In the genomic region with DNA sequence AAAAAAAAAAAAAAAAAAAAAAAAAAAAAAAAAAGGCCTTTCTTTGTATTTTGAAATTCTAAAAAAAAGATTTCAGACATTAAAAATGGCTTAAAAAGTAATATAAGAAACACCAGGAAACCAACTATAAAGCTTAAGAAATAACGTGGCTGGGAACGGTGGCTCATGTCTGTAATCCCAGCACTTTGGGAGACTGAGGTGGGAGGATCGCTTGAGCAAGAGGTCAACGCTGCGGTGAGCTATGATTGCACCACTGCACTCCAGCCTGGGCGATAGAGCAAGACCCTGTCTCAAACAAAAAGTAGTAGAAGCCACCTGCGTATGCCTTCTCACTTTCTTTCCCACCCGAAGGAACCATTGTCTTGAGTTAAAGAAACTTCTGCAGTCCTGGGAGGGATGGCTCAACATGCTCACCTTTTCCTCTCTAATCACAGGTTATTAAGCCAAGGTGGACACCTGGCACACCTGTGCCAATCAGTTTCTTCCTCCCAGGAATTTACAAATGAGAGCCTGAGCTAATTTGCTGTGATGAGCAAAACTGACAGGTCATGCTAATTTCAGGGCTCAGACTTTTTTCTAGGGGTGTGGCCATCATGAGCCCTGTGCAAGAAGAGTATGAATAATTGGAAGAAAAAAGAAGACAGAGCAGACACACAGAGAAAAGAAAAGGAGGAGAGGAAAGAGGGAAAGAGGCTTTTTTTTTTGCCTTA, we compare ENCODE assay signal across 27 cellular contexts.
DNase-seq lines count a peak whose midpoint lies in the region; ATAC-seq, FAIRE-seq and TF ChIP-seq lines count a peak whose summit lies in the region.
"Had no signal": no experiment of that assay in that cellular context is flagged by ENCODE, and none has a peak within 500 bp of the region (broad histone marks: within the 10 kb centered on the region; RNA-seq: fewer than 3 reads in every experiment).

No MANE protein-coding gene starts in this region.

- H3K4me1 Mint-ChIP-seq in chondrocyte (ENCODE audit: low read depth) = peaks cover 17% of the 10 kb centered on the region

- ATAC-seq in activated CD4-positive, CD25-positive, alpha-beta regulatory T cell treated with anti-CD3 and anti-CD28 coated beads, Interleukin-2, amount 50 U/mL, for 24 hours = no peak
- ATAC-seq: PC-3 had no signal

- DNase-seq in HTR-8/SVneo (ENCODE audit: insufficient read length, low spot score) (no peak), MV-4-11 (lab: John Stamatoyannopoulos, UW) (peak; percentile 0), chondrocyte (ENCODE audit: low spot score) (peak; percentile 21), left kidney (ENCODE audit: low read depth, low spot score) (peak; percentile 47), putamen (ENCODE audit: low spot score) (no peak), GM12892 (ENCODE audit: insufficient read length) (no peak)
- no peak for DNase-seq in stimulated activated CD4-positive, alpha-beta T cell treated with anti-CD3 and anti-CD28 coated beads, Interleukin-12 subunit alpha, Interleukin-12 subunit beta, amount 100 ng/mL, for 4 hours
- DNase-seq: AML-193; CD4-positive, alpha-beta T cell; KBM-7; NCI-H1092 treated with DMSO at 0.1 percent for 48 hours; NCI-H1436; NCI-H187; NCI-H2081 treated with DMSO at 0.1 percent for 48 hours; NCI-H2171; NCI-H345; NCI-H510A treated with DMSO at 0.1 percent for 48 hours; NCI-H82; NK-92 treated with Interleukin-12 subunit alpha and Interleukin-12 subunit beta, amount 100 ng/mL, for 24 hours; PC-3; Right ventricle myocardium superior had no signal

- no peaks in the 10 kb centered on the region for H3K9me3 Mint-ChIP-seq in chondrocyte (ENCODE audit: low read depth)
- H3K9me3 Mint-ChIP-seq: CD4-positive, alpha-beta T cell; T-helper 1 cell treated with Interleukin-12 subunit alpha and Interleukin-12 subunit beta and Interleukin-4 antibody, amounts not matched to agents 30 μg/mL and 1 μg/mL, for 36 hours had no signal

- FAIRE-seq in HTR-8/SVneo (lab: Jason Lieb, UNC) (peak; percentile 40), GM12892 (lab: Jason Lieb, UNC) (no peak)
- FAIRE-seq: A204.1, D721Med, GM18507, H54 had no signal

- H3K27ac Mint-ChIP-seq in chondrocyte (ENCODE audit: unreplicated experiment) = no peak overlapping the region
- H3K27ac Mint-ChIP-seq: CD4-positive, alpha-beta T cell; T-helper 1 cell treated with Interleukin-12 subunit alpha and Interleukin-12 subunit beta and Interleukin-4 antibody, amounts not matched to agents 30 μg/mL and 1 μg/mL, for 36 hours had no signal

- no peak for TF ChIP-seq POLR2A in GM12892 (IDR thresholded peaks at IDR 0.05; ENCODE audit: low read depth, low read length)

- no peak overlapping the region for H3K4me3 Mint-ChIP-seq in chondrocyte (ENCODE audit: unreplicated experiment)
- H3K4me3 Mint-ChIP-seq: CD4-positive, alpha-beta T cell; T-helper 1 cell treated with Interleukin-12 subunit alpha and Interleukin-12 subunit beta and Interleukin-4 antibody, amounts not matched to agents 30 μg/mL and 1 μg/mL, for 36 hours had no signal

- H3K27me3 Mint-ChIP-seq in chondrocyte (ENCODE audit: low read depth) = no peaks in the 10 kb centered on the region
- H3K27me3 Mint-ChIP-seq: CD4-positive, alpha-beta T cell had no signal

- H3K36me3 Mint-ChIP-seq in chondrocyte (ENCODE audit: low read depth) = no peaks in the 10 kb centered on the region

- no peak for TF ChIP-seq CTCF in chondrocyte (IDR thresholded peaks at IDR 0.05)

Comparison
In these comparisons a context has a peak if more than half of its experiments do, and no peak if none do; other contexts are left out.
1. DNase-seq: peak in MV-4-11 (single experiment), chondrocyte (single experiment) and left kidney (single experiment); none in HTR-8/SVneo (single experiment), stimulated activated CD4-positive, alpha-beta T cell treated with anti-CD3 and anti-CD28 coated beads, Interleukin-12 subunit alpha, Interleukin-12 subunit beta, amount 100 ng/mL, for 4 hours (single experiment), putamen (single experiment) and GM12892 (single experiment).